Comparison of ENCODE assay signal across 2 cellular contexts in genomic region chr11:68900835-68901381, GRCh38.
A peak's percentile ranks its signal among the peaks of the same experiment; 100 is the strongest.
TF ChIP-seq lines count a peak whose summit lies in the region.

No MANE protein-coding gene starts in this region.

TF ChIP-seq in WTC11, 78 proteins besides CTCF, POLR2A, EP300 and RAD21:
- TF ChIP-seq NFATC4 (CRISPR knock-in tag; IDR thresholded peaks at IDR 0.05) (no peak), ZNF263 (CRISPR knock-in tag; IDR thresholded peaks at IDR 0.05; ENCODE audit: low read depth) (no peak), CREM (CRISPR knock-in tag; IDR thresholded peaks at IDR 0.05) (no peak), ELF4 (CRISPR knock-in tag; IDR thresholded peaks at IDR 0.05; ENCODE audit: low read depth) (no peak), ZNF232 (CRISPR knock-in tag; IDR thresholded peaks at IDR 0.05) (no peak), JUN (CRISPR knock-in tag; IDR thresholded peaks at IDR 0.05) (no peak), ZNF219 (CRISPR knock-in tag; IDR thresholded peaks at IDR 0.05; ENCODE audit: borderline replicate concordance) (no peak), NR3C1 (CRISPR knock-in tag; conservative IDR thresholded peaks at IDR 0.05; ENCODE audit: low read depth) (no peak), OVOL2 (CRISPR knock-in tag; IDR thresholded peaks at IDR 0.05; ENCODE audit: borderline replicate concordance) (no peak), RELA (CRISPR knock-in tag; IDR thresholded peaks at IDR 0.05; ENCODE audit: borderline replicate concordance) (no peak), MYBL2 (CRISPR knock-in tag; IDR thresholded peaks at IDR 0.05) (no peak), FOXK1 (CRISPR knock-in tag; IDR thresholded peaks at IDR 0.05) (no peak), ATF1 (CRISPR knock-in tag; IDR thresholded peaks at IDR 0.05) (no peak), ZNF281 (CRISPR knock-in tag; IDR thresholded peaks at IDR 0.05) (no peak), GRHL2 (CRISPR knock-in tag; IDR thresholded peaks at IDR 0.05; ENCODE audit: insufficient replicate concordance, severe bottlenecking) (no peak)
- TF ChIP-seq, protein P1, sequence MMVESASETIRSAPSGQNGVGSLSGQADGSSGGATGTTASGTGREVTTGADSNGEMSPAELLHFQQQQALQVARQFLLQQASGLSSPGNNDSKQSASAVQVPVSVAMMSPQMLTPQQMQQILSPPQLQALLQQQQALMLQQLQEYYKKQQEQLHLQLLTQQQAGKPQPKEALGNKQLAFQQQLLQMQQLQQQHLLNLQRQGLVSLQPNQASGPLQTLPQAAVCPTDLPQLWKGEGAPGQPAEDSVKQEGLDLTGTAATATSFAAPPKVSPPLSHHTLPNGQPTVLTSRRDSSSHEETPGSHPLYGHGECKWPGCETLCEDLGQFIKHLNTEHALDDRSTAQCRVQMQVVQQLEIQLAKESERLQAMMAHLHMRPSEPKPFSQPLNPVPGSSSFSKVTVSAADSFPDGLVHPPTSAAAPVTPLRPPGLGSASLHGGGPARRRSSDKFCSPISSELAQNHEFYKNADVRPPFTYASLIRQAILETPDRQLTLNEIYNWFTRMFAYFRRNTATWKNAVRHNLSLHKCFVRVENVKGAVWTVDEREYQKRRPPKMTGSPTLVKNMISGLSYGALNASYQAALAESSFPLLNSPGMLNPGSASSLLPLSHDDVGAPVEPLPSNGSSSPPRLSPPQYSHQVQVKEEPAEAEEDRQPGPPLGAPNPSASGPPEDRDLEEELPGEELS (CRISPR knock-in tag; IDR thresholded peaks at IDR 0.05), result no peak
- TF ChIP-seq, protein P2, sequence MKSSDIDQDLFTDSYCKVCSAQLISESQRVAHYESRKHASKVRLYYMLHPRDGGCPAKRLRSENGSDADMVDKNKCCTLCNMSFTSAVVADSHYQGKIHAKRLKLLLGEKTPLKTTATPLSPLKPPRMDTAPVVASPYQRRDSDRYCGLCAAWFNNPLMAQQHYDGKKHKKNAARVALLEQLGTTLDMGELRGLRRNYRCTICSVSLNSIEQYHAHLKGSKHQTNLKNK (CRISPR knock-in tag; IDR thresholded peaks at IDR 0.05), result no peak

TF ChIP-seq in H1, 55 proteins besides CTCF, POLR2A, EP300 and RAD21:
- TF ChIP-seq FOSL1 (IDR thresholded peaks at IDR 0.05; ENCODE audit: insufficient read depth, low read depth, low read length), result no peak
- no peak for TF ChIP-seq ATF2 (IDR thresholded peaks at IDR 0.05; ENCODE audit: low read length)
- TF ChIP-seq POLR2AphosphoS5 (IDR thresholded peaks at IDR 0.05; ENCODE audit: low read depth, low read length), result 0 out of 2 replicates have a peak, but pooled peaks have one; percentile 14
